ENCODE assay signal across 6 cellular contexts in genomic region chr14:27536748-27537147, GRCh38.
"Had no signal": no experiment of that assay in that cellular context is flagged by ENCODE, and none has a peak within 500 bp of the region (broad histone marks: within the 10 kb centered on the region; RNA-seq: fewer than 3 reads in every experiment).

No MANE protein-coding gene starts in this region.

- H3K4me3 ChIP-seq: K562 had no signal

- FAIRE-seq: HTR-8/SVneo, K562 had no signal

- DNase-seq: IMR-90, KBM-7, KG1 had no signal

- H3K27ac ChIP-seq: HL-60 had no signal

- ATAC-seq: K562 had no signal
